9 cellular contexts compared by ENCODE assay signal in genomic region chr11:90476442-90477007, GRCh38.
DNase-seq lines count a peak whose midpoint lies in the region; ATAC-seq, FAIRE-seq and TF ChIP-seq lines count a peak whose summit lies in the region.
"Had no signal": no experiment of that assay in that cellular context is flagged by ENCODE, and none has a peak within 500 bp of the region (broad histone marks: within the 10 kb centered on the region; RNA-seq: fewer than 3 reads in every experiment).

No MANE protein-coding gene starts in this region.

- no peak overlapping the region for H3K27ac ChIP-seq in 22Rv1

- peak; percentile 69 for ATAC-seq in HG03378 (IDR thresholded peaks at IDR 0.05; ENCODE audit: unreplicated experiment)
- ATAC-seq: activated naive CD4-positive, alpha-beta T cell treated with anti-CD3 and anti-CD28 coated beads, Interleukin-2, amount 50 U/mL, for 72 hours had no signal

- DNase-seq in GM12891 (ENCODE audit: insufficient read length, low spot score) (no peak), RKO (ENCODE audit: low spot score) (peak; percentile 86), erythroblast (lab: John Stamatoyannopoulos, UW) (peak; percentile 27 to 47), renal cortical epithelial cell (ENCODE audit: low read depth) (peak; percentile 87), GDM1 (lab: John Stamatoyannopoulos, UW) (no peak), DMS114 treated with DMSO at 0.1 percent for 48 hours (lab: John Stamatoyannopoulos, UW; ENCODE audit: unreplicated experiment) (no peak)

- FAIRE-seq in GM12891 (lab: Jason Lieb, UNC) = peak; percentile 80

- TF ChIP-seq CTCF in 22Rv1 (IDR thresholded peaks at IDR 0.05) = peak; percentile 78

- TF ChIP-seq POLR2A in GM12891 (IDR thresholded peaks at IDR 0.05; ENCODE audit: low read depth, low read length) (no peak), erythroblast (IDR thresholded peaks at IDR 0.05; ENCODE audit: low read length) (no peak)

TF ChIP-seq in GM12891, 5 proteins besides CTCF, POLR2A, EP300 and RAD21:
- TF ChIP-seq PAX5 (IDR thresholded peaks at IDR 0.05; ENCODE audit: insufficient read depth, low read length, severe bottlenecking) (no peak), POU2F2 (IDR thresholded peaks at IDR 0.05; ENCODE audit: low read depth, low read length) (no peak), SPI1 (IDR thresholded peaks at IDR 0.05; ENCODE audit: low read depth, low read length) (peak; percentile 61), TAF1 (IDR thresholded peaks at IDR 0.05; ENCODE audit: low read depth, low read length) (no peak), POLR2AphosphoS5 (IDR thresholded peaks at IDR 0.05; ENCODE audit: low read depth, low read length) (no peak)

Comparison
In these comparisons a context has a peak if more than half of its experiments do, and no peak if none do; other contexts are left out.
1. DNase-seq: peak in RKO (single experiment), erythroblast (2 of 2) and renal cortical epithelial cell (single experiment); none in GM12891 (single experiment), GDM1 (single experiment) and DMS114 treated with DMSO at 0.1 percent for 48 hours (single experiment).